ENCODE assay signal across 13 cellular contexts in the genomic region with DNA sequence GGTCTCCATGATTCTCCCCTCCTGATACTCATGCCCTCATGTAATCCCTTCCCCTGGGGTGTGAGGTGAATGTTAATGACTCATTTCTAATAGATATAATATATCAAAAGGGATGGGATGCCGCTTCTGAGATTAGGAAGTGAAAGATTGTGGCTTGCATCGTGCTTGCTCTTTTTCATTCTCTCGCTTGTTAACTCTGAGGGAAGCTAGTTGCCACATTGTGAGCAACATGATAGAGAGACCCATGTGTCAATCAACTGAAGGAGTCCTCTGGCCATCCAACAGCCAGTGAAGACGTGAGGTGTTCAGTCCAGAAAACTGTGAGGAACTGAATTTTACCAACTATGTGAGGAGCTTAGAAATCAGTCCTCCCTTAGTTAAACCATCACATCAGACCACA. TPM values are rescaled to one million over a fixed set of nuclear protein-coding genes. Genes with fewer than 3 reads are reported as not detected.
DNase-seq lines count a peak whose midpoint lies in the region; ATAC-seq and TF ChIP-seq lines count a peak whose summit lies in the region.
"Had no signal": no experiment of that assay in that cellular context is flagged by ENCODE, and none has a peak within 500 bp of the region (broad histone marks: within the 10 kb centered on the region; RNA-seq: fewer than 3 reads in every experiment).

No MANE protein-coding gene starts in this region.

- peak; percentile 90 for ATAC-seq in GM19043 (IDR thresholded peaks at IDR 0.05; ENCODE audit: low read depth, unreplicated experiment)
- peak; percentile 75 for ATAC-seq in HG02623 (IDR thresholded peaks at IDR 0.05; ENCODE audit: unreplicated experiment)
- peak; percentile 92 for ATAC-seq in HG03378 (IDR thresholded peaks at IDR 0.05; ENCODE audit: unreplicated experiment)

- TF ChIP-seq CTCF in GM06990 (IDR thresholded peaks at IDR 0.05; ENCODE audit: insufficient read depth, low read length, poor library complexity, severe bottlenecking), result no peak
- TF ChIP-seq CTCF in suprapubic skin (IDR thresholded peaks at IDR 0.05), result no peak
- no peak for TF ChIP-seq CTCF in RWPE1 (conservative IDR thresholded peaks at IDR 0.05; ENCODE audit: low read depth)

- H3K27me3 ChIP-seq in GM06990 (replicated peaks; ENCODE audit: control insufficient read depth, insufficient read depth, low read length) (no peaks in the 10 kb centered on the region; the same call in 1 of the 2 replicates), suprapubic skin (peaks cover 3% of the 10 kb centered on the region)

- no peak for TF ChIP-seq EP300 in suprapubic skin (IDR thresholded peaks at IDR 0.05)

- H3K4me3 ChIP-seq in GM06990 (replicated peaks; ENCODE audit: low read depth, low read length) (no peak overlapping the region), suprapubic skin (no peak overlapping the region)

- H3K36me3 ChIP-seq in GM06990 (ENCODE audit: control insufficient read depth, insufficient read depth, low read length) (no peaks in the 10 kb centered on the region), suprapubic skin (no peaks in the 10 kb centered on the region)

- H3K4me1 ChIP-seq in suprapubic skin, result no peaks in the 10 kb centered on the region

- TF ChIP-seq POLR2A in suprapubic skin (IDR thresholded peaks at IDR 0.05), result no peak

- DNase-seq in GM06990 (ENCODE audit: extremely low read depth, insufficient read length) (peak; percentile 22), SW 1271 (lab: John Stamatoyannopoulos, UW) (no peak), NCI-H1105 (lab: John Stamatoyannopoulos, UW) (no peak), suprapubic skin (ENCODE audit: low spot score in 2 of 2) (no peak), RWPE1 (ENCODE audit: low spot score) (no peak)
- DNase-seq: IMR-90; NCI-H2029 treated with DMSO at 0.1 percent for 48 hours; OCI-M1; stimulated activated CD4-positive, alpha-beta T cell treated with anti-CD3 and anti-CD28 coated beads, Interleukin-15, amount 100 ng/mL, for 24 hours had no signal

- no peak overlapping the region for H3K27ac ChIP-seq in suprapubic skin
- no peak overlapping the region for H3K27ac ChIP-seq in RWPE1

- CTCF ChIA-PET in RWPE1 (lab: Yijun Ruan, JAX), result no interaction called here

- WGBS in suprapubic skin, result 81% methylated on average over 4 of the region's 4 CpGs

- POLR2A ChIA-PET in RWPE1 (lab: Yijun Ruan, JAX; ENCODE audit: low non-redundant PET), result no interaction called here

- H3K9me3 ChIP-seq in suprapubic skin, result no peaks in the 10 kb centered on the region

RNA-seq across cellular contexts. Expression of gene DRD3, which starts 28.9 kb away (rescaled TPM):
- total RNA-seq in suprapubic skin, result not detected
- total RNA-seq: IMR-90, liver had no signal

RNA-seq across cellular contexts. Expression of gene ZNF80, which starts 29.6 kb away (rescaled TPM):
- not detected for total RNA-seq in suprapubic skin
- total RNA-seq: IMR-90, liver had no signal
